ENCODE assay signal across 38 cellular contexts in the genomic region with DNA sequence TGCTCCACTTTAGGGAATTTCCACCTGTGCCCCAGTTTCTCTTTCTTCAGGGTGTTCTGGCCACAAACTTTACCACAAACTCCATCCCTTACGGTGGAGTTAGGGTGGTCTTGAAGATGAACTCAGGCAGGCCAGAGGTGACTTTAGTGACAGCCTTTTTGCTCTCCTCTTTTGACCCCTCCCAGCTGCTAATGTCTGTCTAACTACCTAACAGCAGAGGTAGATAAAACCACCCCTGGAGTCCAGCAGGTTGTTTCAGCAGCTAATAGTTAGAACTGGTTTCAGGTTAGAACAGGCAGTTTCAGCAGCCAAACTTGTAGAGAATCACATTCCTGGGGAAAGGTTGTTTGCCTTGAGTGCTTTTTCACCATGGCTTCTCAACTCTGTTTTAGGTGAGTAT.
"Had no signal": no experiment of that assay in that cellular context is flagged by ENCODE, and none has a peak within 500 bp of the region (broad histone marks: within the 10 kb centered on the region; RNA-seq: fewer than 3 reads in every experiment).

No MANE protein-coding gene starts in this region.

- H3K36me3 ChIP-seq: adrenal gland, MG63 had no signal

- H3K4me3 ChIP-seq: adrenal gland, MG63 had no signal

- H3K4me1 ChIP-seq: adrenal gland had no signal

- H3K4me3 Mint-ChIP-seq: activated B cell treated with CpG ODN at 0.5 μM for 24 hours; activated CD4-positive, alpha-beta memory T cell treated with anti-CD3 and anti-CD28 coated beads for 36 hours; activated naive CD4-positive, alpha-beta T cell treated with anti-CD3 and anti-CD28 coated beads for 36 hours; activated T-cell treated with anti-CD3 and anti-CD28 coated beads, Interleukin-2, amount 50 U/mL, for 4 hours; activated T-helper 1 cell treated with anti-CD3 and anti-CD28 coated beads, Interleukin-12 subunit alpha, Interleukin-12 subunit beta, Interleukin-2, Interleukin-4 antibody, amounts not matched to agents 30 ng/mL and 10 ng/mL and 1 ng/mL, durations not matched to agents 14 hours and 24 hours and 36 hours; brain had no signal

- H3K9me3 ChIP-seq: adrenal gland had no signal

- H3K27ac ChIP-seq: adrenal gland, RWPE1, VCaP had no signal

- H3K36me3 Mint-ChIP-seq: activated CD4-positive, alpha-beta memory T cell treated with anti-CD3 and anti-CD28 coated beads for 36 hours; activated naive CD4-positive, alpha-beta T cell treated with anti-CD3 and anti-CD28 coated beads, Interleukin-2, amount 50 U/mL, for 72 hours; brain had no signal

- H3K27me3 Mint-ChIP-seq: activated B cell treated with CpG ODN at 0.5 μM for 24 hours; activated CD4-positive, alpha-beta memory T cell treated with anti-CD3 and anti-CD28 coated beads for 36 hours; brain had no signal

- H3K9me3 Mint-ChIP-seq: brain had no signal

- DNase-seq: activated B cell treated with CpG ODN at 0.5 μM for 24 hours; activated CD4-positive, alpha-beta memory T cell treated with anti-CD3 and anti-CD28 coated beads for 36 hours; activated CD4-positive, alpha-beta T cell treated with anti-CD3 and anti-CD28 coated beads for 4 hours; activated CD4-positive, alpha-beta T cell treated with anti-CD3 and anti-CD28 coated beads, Interleukin-2, amount 50 U/mL, for 1 hour; activated CD4-positive, CD25-positive, alpha-beta regulatory T cell treated with anti-CD3 and anti-CD28 coated beads, Interleukin-2, amount 50 U/mL, for 72 hours; activated CD8-positive, alpha-beta memory T cell treated with anti-CD3 and anti-CD28 coated beads, Interleukin-2, amount 50 U/mL, for 4 hours; activated gamma-delta T cell treated with Interleukin-2 at 50 U/mL for 16 hours; activated naive CD4-positive, alpha-beta T cell treated with anti-CD3 and anti-CD28 coated beads for 36 hours; activated T-cell treated with anti-CD3 and anti-CD28 coated beads for 4 hours; activated T-cell treated with anti-CD3 and anti-CD28 coated beads, Interleukin-2, amount 50 U/mL, for 4 hours; adrenal gland; caudate nucleus; cerebellar nuclear complex; Kasumi-1; MG63; MV-4-11; NCI-H1092; NCI-H1417; NCI-H146; NCI-H187 treated with DMSO at 0.1 percent for 48 hours; NCI-H2081; NCI-H2171 treated with DMSO at 0.1 percent for 48 hours; NCI-H2227 treated with DMSO at 0.1 percent for 48 hours; NCI-H446 treated with DMSO at 0.1 percent for 48 hours; NCI-H524; NCI-H69; NK-92 treated with Interleukin-12 subunit alpha and Interleukin-12 subunit beta, amount 100 ng/mL, for 24 hours; PC-3; SIG-M5; SW 1271; T-helper 1 cell; T-helper 2 cell; T-helper 9 cell had no signal

- H3K27me3 ChIP-seq: adrenal gland, MG63 had no signal

- H3K4me1 Mint-ChIP-seq: activated B cell treated with CpG ODN at 0.5 μM for 24 hours, brain had no signal

- H3K27ac Mint-ChIP-seq: activated B cell treated with CpG ODN at 0.5 μM for 24 hours; activated CD4-positive, alpha-beta memory T cell treated with anti-CD3 and anti-CD28 coated beads for 36 hours; activated naive CD4-positive, alpha-beta T cell treated with anti-CD3 and anti-CD28 coated beads for 36 hours; activated naive CD4-positive, alpha-beta T cell treated with anti-CD3 and anti-CD28 coated beads, Interleukin-2, amount 50 U/mL, for 72 hours; activated T-helper 1 cell treated with anti-CD3 and anti-CD28 coated beads, Interleukin-12 subunit alpha, Interleukin-12 subunit beta, Interleukin-2, Interleukin-4 antibody, amounts not matched to agents 30 ng/mL and 10 ng/mL and 1 ng/mL, durations not matched to agents 14 hours and 24 hours and 36 hours; brain had no signal
